10 cellular contexts compared by ENCODE assay signal in genomic region chr13:24605923-24606372, GRCh38.
A peak's percentile ranks its signal among the peaks of the same experiment; 100 is the strongest.
DNase-seq lines count a peak whose midpoint lies in the region; ATAC-seq, FAIRE-seq and TF ChIP-seq lines count a peak whose summit lies in the region.
"Had no signal": no experiment of that assay in that cellular context is flagged by ENCODE, and none has a peak within 500 bp of the region (broad histone marks: within the 10 kb centered on the region; RNA-seq: fewer than 3 reads in every experiment).

No MANE protein-coding gene starts in this region.

- peak overlapping the region; percentile 65 for H3K27ac Mint-ChIP-seq in activated CD4-positive, alpha-beta T cell treated with anti-CD3 and anti-CD28 coated beads for 36 hours
- H3K27ac Mint-ChIP-seq in stimulated activated memory B cell treated with anti-CD40 and anti-IgM and Interleukin-4, amounts not matched to agents 10 μg/mL and 1 μg/mL and 100 μg/mL, for 72 hours: no peak overlapping the region

- H3K4me3 Mint-ChIP-seq in activated CD4-positive, alpha-beta T cell treated with anti-CD3 and anti-CD28 coated beads for 36 hours: no peak overlapping the region
- H3K4me3 Mint-ChIP-seq in stimulated activated memory B cell treated with anti-CD40 and anti-IgM and Interleukin-4, amounts not matched to agents 10 μg/mL and 1 μg/mL and 100 μg/mL, for 72 hours: no peak overlapping the region

- 19% methylated on average over 2 of the region's 6 CpGs for WGBS in K562 (ENCODE audit: insufficient coverage, low coverage, missing lambda C conversion rate)
- 67 to 89% methylated on average over 6 of the region's 6 CpGs for WGBS in pancreas, 2 donors
- WGBS in SK-N-SH (ENCODE audit: low lambda C conversion rate): 51% methylated on average over 4 of the region's 6 CpGs

- no peak overlapping the region for H3K4me3 ChIP-seq in K562
- no peak overlapping the region for H3K4me3 ChIP-seq in pancreas
- no peak overlapping the region for H3K4me3 ChIP-seq in SK-N-SH (ENCODE audit: low read depth in 2 of 2, low read length in 1 of 2)
- H3K4me3 ChIP-seq: BLaER1 treated with 17β-estradiol and CSF1 and Interleukin-3, amounts not matched to agents 10 nM and 100 nM had no signal

- H3K4me1 ChIP-seq in K562 (replicated peaks in 1 of 2; ENCODE audit: control insufficient read depth in 2 of 2, insufficient read depth in 2 of 2, low read length in 2 of 2) (no peaks in the 10 kb centered on the region), pancreas (no peaks in the 10 kb centered on the region), SK-N-SH (ENCODE audit: control insufficient read depth in 1 of 2, insufficient read depth in 2 of 2, low read depth in 1 of 2, low read length in 1 of 2) (no peaks in the 10 kb centered on the region)

- CTCF ChIA-PET in activated CD4-positive, alpha-beta T cell treated with anti-CD3 and anti-CD28 coated beads for 36 hours (lab: Charles Lee): interaction anchor here (0.7 to 3.1 kb wide), 23 partner anchors 10 to 290 kb away, joined by 3 to 31 read pairs (median 4); no protein-coding TSS in a partner anchor
- CTCF ChIA-PET in K562 (lab: Yijun Ruan, JAX; ENCODE audit: low intra/inter-chr PET ratio): interaction anchor here (0.6 to 1.4 kb wide), 3 partner anchors 26 to 391 kb away, joined by 3 to 6 read pairs (median 4); no protein-coding TSS in a partner anchor
- CTCF ChIA-PET in SK-N-SH (lab: Yijun Ruan, JAX): no interaction called here

- H3K9me3 ChIP-seq in K562 (replicated peaks; ENCODE audit: control insufficient read depth, insufficient read depth, low read depth, low read length) (no peaks in the 10 kb centered on the region), pancreas (no peaks in the 10 kb centered on the region), SK-N-SH (no peaks in the 10 kb centered on the region)
- H3K9me3 ChIP-seq: BLaER1 treated with 17β-estradiol and CSF1 and Interleukin-3, amounts not matched to agents 10 nM and 100 nM had no signal

- H4K20me1 ChIP-seq in K562 (replicated peaks; ENCODE audit: control insufficient read depth, insufficient read depth, low read length) (no peaks in the 10 kb centered on the region), SK-N-SH (ENCODE audit: insufficient read depth) (no peaks in the 10 kb centered on the region)
- H4K20me1 ChIP-seq: BLaER1 treated with 17β-estradiol and CSF1 and Interleukin-3, amounts not matched to agents 10 nM and 100 nM had no signal

- H3K36me3 ChIP-seq in K562 (ENCODE audit: control insufficient read depth, insufficient read depth, low read length) (no peaks in the 10 kb centered on the region), pancreas (no peaks in the 10 kb centered on the region), SK-N-SH (replicated peaks in 1 of 2; ENCODE audit: control insufficient read depth in 1 of 2, insufficient read depth in 2 of 2, low read length in 1 of 2) (no peaks in the 10 kb centered on the region)
- H3K36me3 ChIP-seq: BLaER1 treated with 17β-estradiol and CSF1 and Interleukin-3, amounts not matched to agents 10 nM and 100 nM had no signal

- TF ChIP-seq EP300 in K562 (IDR thresholded peaks at IDR 0.05; ENCODE audit: low read length) (no peak), SK-N-SH (IDR thresholded peaks at IDR 0.05; ENCODE audit: borderline replicate concordance in 1 of 2, low read depth in 1 of 2, low read length in 1 of 2) (no peak)

- H3K9me3 Mint-ChIP-seq in activated CD4-positive, alpha-beta T cell treated with anti-CD3 and anti-CD28 coated beads for 36 hours (ENCODE audit: low read depth): peaks cover 8% of the 10 kb centered on the region
- H3K9me3 Mint-ChIP-seq in stimulated activated memory B cell treated with anti-CD40 and anti-IgM and Interleukin-4, amounts not matched to agents 10 μg/mL and 1 μg/mL and 100 μg/mL, for 72 hours: peaks cover 16% of the 10 kb centered on the region

- peak; percentile 90 for ATAC-seq in activated CD4-positive, alpha-beta T cell treated with anti-CD3 and anti-CD28 coated beads for 36 hours
- ATAC-seq in K562 (peak; percentile 71), pancreas (peak; percentile 63 to 89 (median 74))
- no peak for ATAC-seq in stimulated activated memory B cell treated with anti-CD40 and anti-IgM and Interleukin-4, amounts not matched to agents 10 μg/mL and 1 μg/mL and 100 μg/mL, for 72 hours
- ATAC-seq: right cardiac atrium had no signal

- BruUV-seq in K562 (replicated peaks; lab: Mats Ljungman, UMichigan): no TSS peak

- peaks cover 32% of the 10 kb centered on the region for H3K4me1 Mint-ChIP-seq in activated CD4-positive, alpha-beta T cell treated with anti-CD3 and anti-CD28 coated beads for 36 hours
- peaks cover 9% of the 10 kb centered on the region for H3K4me1 Mint-ChIP-seq in stimulated activated memory B cell treated with anti-CD40 and anti-IgM and Interleukin-4, amounts not matched to agents 10 μg/mL and 1 μg/mL and 100 μg/mL, for 72 hours

- TF ChIP-seq CTCF in K562 (IDR thresholded peaks at IDR 0.05 in 2 of 3, conservative IDR thresholded peaks at IDR 0.05 in 1 of 3; ENCODE audit: insufficient read depth in 2 of 3, low read depth in 1 of 3, low read length in 3 of 3) (peak in 2 of 3 experiments; percentile 38 to 43; a peak in 3 of 6 replicates), pancreas (IDR thresholded peaks at IDR 0.05) (no peak), SK-N-SH (IDR thresholded peaks at IDR 0.05) (no peak)

- POLR2A ChIA-PET in activated CD4-positive, alpha-beta T cell treated with anti-CD3 and anti-CD28 coated beads for 36 hours (lab: Charles Lee): interaction anchor here (0.6 kb wide), 1 partner anchor 20 kb away, joined by 4 read pairs; no protein-coding TSS in a partner anchor
- POLR2A ChIA-PET in K562 (lab: Yijun Ruan, JAX) (interaction anchor here (1.2 kb wide), 1 partner anchor 10 kb away, joined by 4 read pairs; no protein-coding TSS in a partner anchor), SK-N-SH (lab: Yijun Ruan, JAX) (no interaction called here)

- no peak overlapping the region for H3K27ac ChIP-seq in K562 (ENCODE audit: extremely low read depth, low read depth, low read length)
- no peak overlapping the region for H3K27ac ChIP-seq in pancreas
- H3K27ac ChIP-seq in SK-N-SH (ENCODE audit: low read depth in 2 of 2, low read length in 1 of 2): no peak overlapping the region

- H3K79me2 ChIP-seq in K562 (ENCODE audit: control insufficient read depth, insufficient read depth, low read length) (no peaks in the 10 kb centered on the region), SK-N-SH (ENCODE audit: insufficient read depth) (no peaks in the 10 kb centered on the region)

- no peak for TF ChIP-seq POLR2A in K562 (conservative IDR thresholded peaks at IDR 0.05)

- peak overlapping the region; percentile 62 for H2AFZ ChIP-seq in K562 (ENCODE audit: low read depth, low read length)
- no peak overlapping the region for H2AFZ ChIP-seq in SK-N-SH (ENCODE audit: low read depth)

- H3K36me3 Mint-ChIP-seq in activated CD4-positive, alpha-beta T cell treated with anti-CD3 and anti-CD28 coated beads for 36 hours (ENCODE audit: low read depth): peaks cover 14% of the 10 kb centered on the region
- peaks cover 16% of the 10 kb centered on the region for H3K36me3 Mint-ChIP-seq in stimulated activated memory B cell treated with anti-CD40 and anti-IgM and Interleukin-4, amounts not matched to agents 10 μg/mL and 1 μg/mL and 100 μg/mL, for 72 hours

- intact Hi-C loops in activated CD4-positive, alpha-beta T cell treated with anti-CD3 and anti-CD28 coated beads for 36 hours (cut with DNase I, micrococcal nuclease): loop anchor here (1.0 to 10.0 kb wide), 4 partner anchors 65 to 122 kb away; no protein-coding TSS in a partner anchor
- intact Hi-C loops in K562 (cut with micrococcal nuclease) (no loop called here), pancreas (cut with DNase I) (no loop called here)

- no peaks in the 10 kb centered on the region for H3F3A ChIP-seq in SK-N-SH (replicated peaks; ENCODE audit: insufficient read depth)

- peak; percentile 26 for DNase-seq in activated CD4-positive, alpha-beta T cell treated with anti-CD3 and anti-CD28 coated beads for 36 hours
- DNase-seq in activated CD4-positive, alpha-beta T cell treated with anti-CD3 and anti-CD28 coated beads, Interleukin-2, amount 50 U/mL, for 1 hour: no peak
- peak; percentile 80 for DNase-seq in KBM-7
- peak in 2 of 4 experiments; percentile 16 to 17 for DNase-seq in K562 (ENCODE audit: extremely low read depth in 1 of 4, low spot score in 3 of 4)
- DNase-seq in pancreas: peak in 3 of 6 donors; percentile 18 to 28 (median 22)
- no peak for DNase-seq in pons (ENCODE audit: low spot score)
- DNase-seq in SK-N-SH: no peak

- H3K9me1 ChIP-seq in K562 (ENCODE audit: control insufficient read depth, insufficient read depth, low read length): no peaks in the 10 kb centered on the region

- no peak for FAIRE-seq in K562 (lab: Jason Lieb, UNC)
- FAIRE-seq in pancreas (lab: Jason Lieb, UNC): no peak

- in situ Hi-C loops in KBM-7 (cut with MboI; ENCODE audit: low pct_unique_long_range_greater_than_20kb, low sequenced_read_pairs) (no loop called here), K562 (cut with MboI) (no loop called here)

- peaks cover 15% of the 10 kb centered on the region for H3K27me3 Mint-ChIP-seq in activated CD4-positive, alpha-beta T cell treated with anti-CD3 and anti-CD28 coated beads for 36 hours
- no peaks in the 10 kb centered on the region for H3K27me3 Mint-ChIP-seq in stimulated activated memory B cell treated with anti-CD40 and anti-IgM and Interleukin-4, amounts not matched to agents 10 μg/mL and 1 μg/mL and 100 μg/mL, for 72 hours

- H3K27me3 ChIP-seq in K562 (ENCODE audit: control insufficient read depth in 2 of 2, insufficient read depth in 2 of 2, low read length in 2 of 2) (peaks cover 0 to 6% of the 10 kb centered on the region in 2 experiments; a peak in 2 of 5 replicates), pancreas (no peaks in the 10 kb centered on the region), SK-N-SH (ENCODE audit: insufficient read depth) (no peaks in the 10 kb centered on the region)
- H3K27me3 ChIP-seq: BLaER1 treated with 17β-estradiol and CSF1 and Interleukin-3, amounts not matched to agents 10 nM and 100 nM had no signal

- TF ChIP-seq RAD21 in K562 (CRISPR knock-in tag; conservative IDR thresholded peaks at IDR 0.05 in 1 of 2, IDR thresholded peaks at IDR 0.05 in 1 of 2) (peak in 1 of 2 experiments; percentile 38; a peak in 2 of 4 replicates), SK-N-SH (IDR thresholded peaks at IDR 0.05; ENCODE audit: low read length) (no peak)

- H3K4me2 ChIP-seq in K562 (ENCODE audit: insufficient read depth, low read length): no peak overlapping the region
- no peak overlapping the region for H3K4me2 ChIP-seq in SK-N-SH

- no peaks in the 10 kb centered on the region for H3K9me2 ChIP-seq in SK-N-SH

- H3K9ac ChIP-seq in K562 (ENCODE audit: insufficient read depth in 1 of 2, low read depth in 2 of 2, low read length in 2 of 2): no peak overlapping the region
- H3K9ac ChIP-seq in SK-N-SH: no peak overlapping the region
- H3K9ac ChIP-seq: BLaER1 treated with 17β-estradiol and CSF1 and Interleukin-3, amounts not matched to agents 10 nM and 100 nM had no signal

TF ChIP-seq in K562, 482 proteins besides CTCF, POLR2A, EP300 and RAD21 (continues in another document):
- TF ChIP-seq BACH1 (tag; IDR thresholded peaks at IDR 0.05) (no peak), SNIP1 (IDR thresholded peaks at IDR 0.05; ENCODE audit: low read depth) (no peak), ZBED1 (IDR thresholded peaks at IDR 0.05) (no peak)

TF ChIP-seq in SK-N-SH, 30 proteins besides CTCF, POLR2A, EP300 and RAD21 (continues in another document):
- TF ChIP-seq MXI1 (IDR thresholded peaks at IDR 0.05; ENCODE audit: low read depth, low read length): no peak
- no peak for TF ChIP-seq FOXJ3 (CRISPR knock-in tag; IDR thresholded peaks at IDR 0.05)

Comparison
In these comparisons a context has a peak if more than half of its experiments do, and no peak if none do; other contexts are left out.
1. DNase-seq: peak in activated CD4-positive, alpha-beta T cell treated with anti-CD3 and anti-CD28 coated beads for 36 hours (single experiment) and KBM-7 (single experiment); none in activated CD4-positive, alpha-beta T cell treated with anti-CD3 and anti-CD28 coated beads, Interleukin-2, amount 50 U/mL, for 1 hour (single experiment), pons (single experiment) and SK-N-SH (single experiment).
2. CTCF ChIP-seq: peak in K562 (2 of 3); none in pancreas (0 of 4) and SK-N-SH (single experiment).
3. intact Hi-C loops: an anchor here in activated CD4-positive, alpha-beta T cell treated with anti-CD3 and anti-CD28 coated beads for 36 hours (1.0 to 10.0 kb wide); none called in K562 and pancreas.